ENCODE assay signal across 8 cellular contexts in genomic region chr3:146160233-146160963, GRCh38. TPM values are rescaled to one million over a fixed set of nuclear protein-coding genes. Genes with fewer than 3 reads are reported as not detected.
DNase-seq lines count a peak whose midpoint lies in the region; ATAC-seq and TF ChIP-seq lines count a peak whose summit lies in the region.

No MANE protein-coding gene starts in this region.

- peaks cover 0 to 12% (median 0%) of the 10 kb centered on the region in 9 donors for H3K27me3 ChIP-seq in heart left ventricle

- TF ChIP-seq CTCF in heart left ventricle (IDR thresholded peaks at IDR 0.05) (peak in 11 of 12 donors; percentile 23 to 67 (median 47)), omental fat pad (IDR thresholded peaks at IDR 0.05) (no peak)

- peak; percentile 29 for DNase-seq in DMS79 treated with DMSO at 0.1 percent for 48 hours (lab: John Stamatoyannopoulos, UW)
- no peak for DNase-seq in DMS79 (lab: John Stamatoyannopoulos, UW)
- DNase-seq in NCI-H524 treated with DMSO at 0.1 percent for 48 hours (lab: John Stamatoyannopoulos, UW), result peak; percentile 78
- peak; percentile 59 for DNase-seq in amniotic stem cell (lab: John Stamatoyannopoulos, UW)
- peak in 4 of 5 donors; percentile 66 to 80 (median 70) for DNase-seq in heart left ventricle
- DNase-seq in omental fat pad (ENCODE audit: low spot score), result no peak
- DNase-seq in GF-D8 (lab: John Stamatoyannopoulos, UW), result no peak

- H3K9me3 ChIP-seq in heart left ventricle, result no peaks in the 10 kb centered on the region

- intact Hi-C loops in heart left ventricle (cut with DNase I), result loop anchor here in 8 of 10 donors (2.0 to 5.0 kb wide), 6 partner anchors 33 to 93 kb away; no protein-coding TSS in a partner anchor

- H3K4me3 ChIP-seq in heart left ventricle, result peak overlapping the region; percentile 72 to 94 (median 79)

- TF ChIP-seq POLR2A in heart left ventricle (IDR thresholded peaks at IDR 0.05), result peak in 1 of 2 donors; percentile 19

- ATAC-seq in HG02885 (IDR thresholded peaks at IDR 0.05; ENCODE audit: poor library complexity, unreplicated experiment), result peak; percentile 30
- peak; percentile 56 to 72 (median 62) for ATAC-seq in heart left ventricle
- ATAC-seq in omental fat pad (ENCODE audit: low FRiP score), result peak; percentile 47

- H3K27ac ChIP-seq in heart left ventricle, result peak overlapping the region; percentile 75 to 97 (median 92)

- peaks cover 6 to 64% (median 46%) of the 10 kb centered on the region in 12 donors for H3K4me1 ChIP-seq in heart left ventricle

- no peaks in the 10 kb centered on the region for H3K36me3 ChIP-seq in heart left ventricle

- WGBS in heart left ventricle, 4 donors, result 1% methylated on average over 21 to 37 of the region's 37 CpGs

RNA-seq across cellular contexts. Expression of gene PLOD2, which starts 0.6 kb away (rescaled TPM):
- 10 to 100 TPM in 7 of 9 donors, 1 to 10 TPM in 2; 6.8 to 33.0 (median 17.9) TPM for total RNA-seq in heart left ventricle
- 10 to 100 TPM; 11.8 to 20.3 TPM for polyA plus RNA-seq in heart left ventricle
- total RNA-seq in omental fat pad, result 100 to 1,000 TPM in 3 of 4 donors, 10 to 100 TPM in 1; 35.3 to 180 (median 107) TPM

Comparison
In these comparisons a context has a peak if more than half of its experiments do, and no peak if none do; other contexts are left out.
1. DNase-seq: peak in DMS79 treated with DMSO at 0.1 percent for 48 hours (single experiment), NCI-H524 treated with DMSO at 0.1 percent for 48 hours (single experiment), amniotic stem cell (single experiment) and heart left ventricle (4 of 5); none in DMS79 (single experiment), omental fat pad (single experiment) and GF-D8 (single experiment).
2. CTCF ChIP-seq: peak in heart left ventricle (11 of 12); none in omental fat pad (0 of 3).
3. Peak in every context shown above with its lines, with median percentiles within 50 percentile points of each other: ATAC-seq.